ENCODE assay signal across 11 cellular contexts in the genomic region with DNA sequence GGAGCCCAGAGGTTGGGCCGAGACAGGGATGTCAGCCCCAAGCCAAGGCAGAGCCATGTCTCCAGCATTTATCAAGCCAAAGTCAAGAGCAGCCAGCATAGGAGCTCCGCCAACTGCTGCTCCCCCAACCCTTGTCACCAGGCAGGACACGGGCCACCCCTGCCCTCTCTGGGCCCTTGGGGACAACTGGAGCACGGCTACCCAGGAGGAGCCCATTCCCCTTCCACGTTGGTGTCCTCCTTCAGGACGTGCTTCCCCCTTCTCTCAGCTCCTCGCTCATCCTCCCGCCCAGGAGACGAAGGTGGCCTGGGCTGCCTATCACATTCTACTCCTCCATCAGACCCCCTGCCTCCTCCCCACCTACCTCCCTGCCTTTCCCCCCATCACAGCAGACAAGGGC. TPM values are rescaled to one million over a fixed set of nuclear protein-coding genes. Genes with fewer than 3 reads are reported as not detected.
DNase-seq lines count a peak whose midpoint lies in the region; TF ChIP-seq lines count a peak whose summit lies in the region.
"Had no signal": no experiment of that assay in that cellular context is flagged by ENCODE, and none has a peak within 500 bp of the region (broad histone marks: within the 10 kb centered on the region; RNA-seq: fewer than 3 reads in every experiment).

No MANE protein-coding gene starts in this region.

- no peaks in the 10 kb centered on the region for H3K36me3 ChIP-seq in BLaER1
- peaks cover 0 to 4% of the 10 kb centered on the region in 2 donors for H3K36me3 ChIP-seq in thyroid gland
- H3K36me3 ChIP-seq: HAP-1 had no signal

- H3K27me3 Mint-ChIP-seq in HFFc6 (ENCODE audit: insufficient read depth) = peaks cover 3% of the 10 kb centered on the region
- peaks cover 6% of the 10 kb centered on the region for H3K27me3 Mint-ChIP-seq in nephron (ENCODE audit: low read depth)

- H4K20me1 ChIP-seq in BLaER1 = no peaks in the 10 kb centered on the region

- no peak overlapping the region for H3K9ac ChIP-seq in BLaER1

- H3K27ac Mint-ChIP-seq in HFFc6 (peak overlapping the region; percentile 31), nephron (peak overlapping the region in 2 of 3 experiments; percentile 31 to 94)
- H3K27ac Mint-ChIP-seq: CD4-positive, alpha-beta memory T cell; GM23338 had no signal

- H3K27me3 ChIP-seq in BLaER1 (peaks cover 7% of the 10 kb centered on the region), thyroid gland (no peaks in the 10 kb centered on the region), dorsolateral prefrontal cortex (no peaks in the 10 kb centered on the region)

- H3K4me1 Mint-ChIP-seq in HFFc6 (ENCODE audit: low read depth) (peaks cover 16% of the 10 kb centered on the region), nephron (peaks cover 30% of the 10 kb centered on the region)

- TF ChIP-seq CTCF in HFFc6 (IDR thresholded peaks at IDR 0.05) = no peak
- TF ChIP-seq CTCF in nephron (IDR thresholded peaks at IDR 0.05; ENCODE audit: unreplicated experiment in 3 of 3) = no peak
- TF ChIP-seq CTCF in thyroid gland (IDR thresholded peaks at IDR 0.05) = no peak
- no peak for TF ChIP-seq CTCF in dorsolateral prefrontal cortex (IDR thresholded peaks at IDR 0.05 in 54 of 56, conservative IDR thresholded peaks at IDR 0.05 in 2 of 56; ENCODE audit: low read depth in 1 of 56, partially characterized antibody in 56 of 56)

- H3K9me3 Mint-ChIP-seq in HFFc6 (no peaks in the 10 kb centered on the region), nephron (no peaks in the 10 kb centered on the region)
- H3K9me3 Mint-ChIP-seq: GM23338 had no signal

- no peak overlapping the region for H3K4me3 ChIP-seq in BLaER1
- no peak overlapping the region for H3K4me3 ChIP-seq in thyroid gland (replicated peaks in 1 of 3)
- no peak overlapping the region for H3K4me3 ChIP-seq in dorsolateral prefrontal cortex
- H3K4me3 ChIP-seq: GM23338, HAP-1 had no signal

- TF ChIP-seq POLR2A in thyroid gland (IDR thresholded peaks at IDR 0.05) = no peak

- H3K4me3 Mint-ChIP-seq in HFFc6 (no peak overlapping the region), nephron (no peak overlapping the region)
- H3K4me3 Mint-ChIP-seq: CD4-positive, alpha-beta memory T cell; GM23338 had no signal

- H3K4me1 ChIP-seq in BLaER1 (peaks cover 93% of the 10 kb centered on the region), thyroid gland (peaks cover 39 to 68% of the 10 kb centered on the region in 2 donors)
- H3K4me1 ChIP-seq: HAP-1 had no signal

- H3K36me3 Mint-ChIP-seq in HFFc6 (ENCODE audit: low read depth) (peaks cover 14% of the 10 kb centered on the region), nephron (ENCODE audit: low read depth) (no peaks in the 10 kb centered on the region)
- H3K36me3 Mint-ChIP-seq: CD4-positive, alpha-beta memory T cell had no signal

- WGBS in thyroid gland, 2 donors = 83 to 89% methylated on average over 7 to 9 of the region's 9 CpGs

- intact Hi-C loops in thyroid gland (cut with DNase I) (loop anchor here (2.0 to 10.0 kb wide), 2 partner anchors 126 to 300 kb away; no protein-coding TSS in a partner anchor), dorsolateral prefrontal cortex (cut with DNase I) (loop anchor here (1.0 to 10.0 kb wide), 3 partner anchors 41 to 300 kb away; no protein-coding TSS in a partner anchor)

- peak overlapping the region; percentile 32; the same call in 1 of the 2 replicates for H3K27ac ChIP-seq in BLaER1
- H3K27ac ChIP-seq in thyroid gland = peak overlapping the region; percentile 90 to 95 (median 94)
- H3K27ac ChIP-seq in dorsolateral prefrontal cortex = peak overlapping the region in 2 of 59 donors; percentile 18 to 81
- H3K27ac ChIP-seq: C4-2B had no signal

- peak overlapping the region; percentile 72 for H3K4me2 ChIP-seq in BLaER1
- H3K4me2 ChIP-seq: GM23338 had no signal

- DNase-seq in HFFc6 (no peak), thyroid gland (no peak), amygdala (lab: John Stamatoyannopoulos, UW) (no peak), NCI-H446 treated with DMSO at 0.1 percent for 48 hours (lab: John Stamatoyannopoulos, UW) (no peak), dorsolateral prefrontal cortex (no peak)

- H3K9me3 ChIP-seq in BLaER1 (no peaks in the 10 kb centered on the region), thyroid gland (no peaks in the 10 kb centered on the region)
- H3K9me3 ChIP-seq: HAP-1 had no signal

RNA-seq across cellular contexts. Expression of a gene that starts 19.9 kb away (rescaled TPM):
- total RNA-seq in HFFc6 (2021; fragmentation: NEBNext Ultra II Directional; extraction: Animal tissue kit (Norgen Biotek cat#: 25700)) = 10 to 100 TPM; 65.8 to 81.3 (median 69.3) TPM
- total RNA-seq in thyroid gland (100 to 1,000 TPM; 180 to 355 (median 312) TPM), dorsolateral prefrontal cortex (10 to 100 TPM; 41.8 to 80.3 (median 60.8) TPM)

RNA-seq across cellular contexts. Expression of a gene that starts 39.3 kb away (rescaled TPM):
- total RNA-seq in HFFc6 (2021; fragmentation: NEBNext Ultra II Directional; extraction: Animal tissue kit (Norgen Biotek cat#: 25700)) = 100 to 1,000 TPM in 1 of 6 experiments, 10 to 100 TPM in 5; 74.1 to 100 (median 87.6) TPM
- total RNA-seq in thyroid gland (100 to 1,000 TPM in 2 of 4 donors, 10 to 100 TPM in 2; 61.3 to 121 (median 97.1) TPM), dorsolateral prefrontal cortex (100 to 1,000 TPM in 60 of 120 experiments, 10 to 100 TPM in 60; 24.6 to 285 (median 97.8) TPM)
- total RNA-seq: CD4-positive, alpha-beta memory T cell had no signal

RNA-seq across cellular contexts. Expression of a gene that starts 47.0 kb away (rescaled TPM):
- total RNA-seq in HFFc6 (2021; fragmentation: NEBNext Ultra II Directional; extraction: Animal tissue kit (Norgen Biotek cat#: 25700)) = not detected
- 1 to 10 TPM in 2 of 4 donors, under 1 TPM in 2; 0.40 to 5.6 (median 1.3) TPM for total RNA-seq in thyroid gland
- total RNA-seq in dorsolateral prefrontal cortex = 1 to 10 TPM in 8 of 120 experiments, under 1 TPM in 41, not detected in 71; 0.22 to 1.4 (median 0.52) TPM
- total RNA-seq: CD4-positive, alpha-beta memory T cell had no signal
